Comparison of ENCODE assay signal across 8 cellular contexts in the genomic region with DNA sequence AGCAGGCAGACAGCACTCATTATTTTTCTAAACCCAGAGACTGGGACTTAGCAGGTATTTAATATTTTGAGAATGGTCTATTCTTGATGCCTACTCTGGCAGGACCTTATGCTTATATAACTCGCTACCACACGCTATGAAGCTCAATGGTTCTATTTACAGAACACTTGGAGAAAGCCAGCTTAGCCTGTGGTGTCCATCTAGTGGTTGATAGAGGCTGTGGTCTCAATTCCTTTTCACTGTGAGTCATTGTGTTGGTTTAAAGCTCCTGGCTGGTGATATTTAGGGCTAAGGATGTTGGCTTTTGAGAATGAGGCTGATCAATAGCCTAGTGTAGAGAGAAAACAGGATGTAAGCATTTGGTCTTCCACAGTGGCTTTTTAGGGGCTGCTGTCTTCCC.
DNase-seq lines count a peak whose midpoint lies in the region; ATAC-seq and TF ChIP-seq lines count a peak whose summit lies in the region.

No MANE protein-coding gene starts in this region.

- peak; percentile 39 for TF ChIP-seq CTCF in endothelial cell (IDR thresholded peaks at IDR 0.05; ENCODE audit: unreplicated experiment)
- TF ChIP-seq CTCF in GM20000 (IDR thresholded peaks at IDR 0.05; ENCODE audit: extremely low read depth, missing control alignments), result no peak

- H3K27me3 Mint-ChIP-seq in endothelial cell (ENCODE audit: unreplicated experiment), result peaks cover 2% of the 10 kb centered on the region

- H3K36me3 Mint-ChIP-seq in endothelial cell (ENCODE audit: low read depth, unreplicated experiment), result no peaks in the 10 kb centered on the region

- no peaks in the 10 kb centered on the region for H3K9me3 Mint-ChIP-seq in endothelial cell (ENCODE audit: unreplicated experiment)

- ATAC-seq in stimulated activated naive CD8-positive, alpha-beta T cell treated with anti-CD3 and anti-CD28 coated beads, Interleukin-15, Interleukin-2, amounts not matched to agents 100 U/mL and 50 U/mL, for 24 hours, result no peak
- ATAC-seq in GM21737 (IDR thresholded peaks at IDR 0.05; ENCODE audit: unreplicated experiment), result no peak

- peak; percentile 92 for DNase-seq in H4 (ENCODE audit: low spot score)
- DNase-seq in NCI-H526 (lab: John Stamatoyannopoulos, UW), result peak; percentile 19 to 81
- DNase-seq in endothelial cell (ENCODE audit: low spot score), result peak; percentile 19
- peak; percentile 62 for DNase-seq in middle frontal gyrus (ENCODE audit: extremely low spot score, low spot score)
- no peak for DNase-seq in stimulated activated naive CD8-positive, alpha-beta T cell treated with anti-CD3 and anti-CD28 coated beads, Interleukin-15, Interleukin-2, amounts not matched to agents 100 U/mL and 50 U/mL, for 24 hours
- DNase-seq in GM20000 (ENCODE audit: low spot score), result no peak
- no peak for DNase-seq in NCI-H1105 treated with DMSO at 0.1 percent for 48 hours (lab: John Stamatoyannopoulos, UW)

- H3K27ac Mint-ChIP-seq in endothelial cell (ENCODE audit: unreplicated experiment), result peak overlapping the region; percentile 91

- H3K4me3 Mint-ChIP-seq in endothelial cell (ENCODE audit: unreplicated experiment), result peak overlapping the region; percentile 38

- H3K4me1 Mint-ChIP-seq in endothelial cell (ENCODE audit: unreplicated experiment), result peaks cover 43% of the 10 kb centered on the region

Comparison
In these comparisons a context has a peak if more than half of its experiments do, and no peak if none do; other contexts are left out.
1. DNase-seq: peak in H4 (single experiment), NCI-H526 (2 of 2), endothelial cell (single experiment) and middle frontal gyrus (single experiment); none in stimulated activated naive CD8-positive, alpha-beta T cell treated with anti-CD3 and anti-CD28 coated beads, Interleukin-15, Interleukin-2, amounts not matched to agents 100 U/mL and 50 U/mL, for 24 hours (single experiment), GM20000 (single experiment) and NCI-H1105 treated with DMSO at 0.1 percent for 48 hours (single experiment).